Comparison of ENCODE assay signal across 16 cellular contexts in genomic region chr17:17128476-17129075, GRCh38.
DNase-seq lines count a peak whose midpoint lies in the region; ATAC-seq and TF ChIP-seq lines count a peak whose summit lies in the region.
"Had no signal": no experiment of that assay in that cellular context is flagged by ENCODE, and none has a peak within 500 bp of the region (broad histone marks: within the 10 kb centered on the region; RNA-seq: fewer than 3 reads in every experiment).

No MANE protein-coding gene starts in this region.

- 79 to 81% (median 80%) methylated on average over 14 of the region's 14 CpGs for WGBS in psoas muscle, 3 donors

- DNase-seq in CD4-positive, CD25-positive, alpha-beta regulatory T cell, result no peak
- DNase-seq in GM23338 (ENCODE audit: low spot score), result no peak
- DNase-seq in dorsolateral prefrontal cortex, result peak in 1 of 10 donors; percentile 49
- peak in 1 of 2 donors; percentile 40 for DNase-seq in psoas muscle
- DNase-seq in GM19240 (ENCODE audit: insufficient read length, low spot score), result no peak
- no peak for DNase-seq in NCI-H2107 (lab: John Stamatoyannopoulos, UW)
- DNase-seq: activated CD4-positive, alpha-beta T cell treated with anti-CD3 and anti-CD28 coated beads, Interleukin-2, amount 10 ng/mL, durations not matched to agents 24 days and 14 days; activated naive CD4-positive, alpha-beta T cell; activated T-cell treated with anti-CD3 and anti-CD28 coated beads for 4 hours; anterior cingulate cortex; DND-41; MG63; SHP77 treated with DMSO at 0.1 percent for 48 hours; testis had no signal

- no peak overlapping the region for H3K4me3 Mint-ChIP-seq in CD4-positive, CD25-positive, alpha-beta regulatory T cell
- no peak overlapping the region for H3K4me3 Mint-ChIP-seq in GM23338
- H3K4me3 Mint-ChIP-seq: activated CD4-positive, alpha-beta T cell treated with anti-CD3 and anti-CD28 coated beads, Interleukin-2, amount 10 ng/mL, durations not matched to agents 24 days and 14 days had no signal

- peaks cover 6% of the 10 kb centered on the region for H3K79me2 ChIP-seq in GM23338 (replicated peaks; ENCODE audit: insufficient read depth)

- no peak overlapping the region for H3K4me3 ChIP-seq in CD4-positive, CD25-positive, alpha-beta regulatory T cell (ENCODE audit: low read depth, low read length)
- H3K4me3 ChIP-seq in GM23338 (no peak overlapping the region), dorsolateral prefrontal cortex (no peak overlapping the region), psoas muscle (no peak overlapping the region)
- H3K4me3 ChIP-seq: heart left ventricle, MG63, testis had no signal

- H3K27me3 Mint-ChIP-seq in CD4-positive, CD25-positive, alpha-beta regulatory T cell, result no peaks in the 10 kb centered on the region
- H3K27me3 Mint-ChIP-seq in GM23338 (ENCODE audit: insufficient read depth, low read depth, poor library complexity), result peaks cover 5% of the 10 kb centered on the region
- H3K27me3 Mint-ChIP-seq: activated CD4-positive, alpha-beta T cell treated with anti-CD3 and anti-CD28 coated beads, Interleukin-2, amount 10 ng/mL, durations not matched to agents 24 days and 14 days had no signal

- intact Hi-C loops in dorsolateral prefrontal cortex (cut with DNase I) (no loop called here), psoas muscle (cut with DNase I) (loop anchor here in 1 of 2 donors (10.0 kb wide), 1 partner anchor 124 kb away; no protein-coding TSS in a partner anchor)

- no peak for TF ChIP-seq CTCF in GM23338 (conservative IDR thresholded peaks at IDR 0.05; ENCODE audit: low read depth in 2 of 2)
- no peak for TF ChIP-seq CTCF in dorsolateral prefrontal cortex (IDR thresholded peaks at IDR 0.05 in 54 of 56, conservative IDR thresholded peaks at IDR 0.05 in 2 of 56; ENCODE audit: low read depth in 1 of 56, partially characterized antibody in 56 of 56)
- TF ChIP-seq CTCF in psoas muscle (IDR thresholded peaks at IDR 0.05), result no peak

- H2AFZ ChIP-seq in GM23338, result no peak overlapping the region

- peaks cover 10 to 39% (median 25%) of the 10 kb centered on the region in 4 donors for H3K4me1 Mint-ChIP-seq in CD4-positive, CD25-positive, alpha-beta regulatory T cell
- H3K4me1 Mint-ChIP-seq in GM23338, result peaks cover 13% of the 10 kb centered on the region

- ATAC-seq in CD4-positive, CD25-positive, alpha-beta regulatory T cell (ENCODE audit: low read depth in 2 of 2), result no peak
- ATAC-seq in GM23338, result no peak
- ATAC-seq in psoas muscle, result no peak
- ATAC-seq in activated CD4-positive, CD25-positive, alpha-beta regulatory T cell treated with anti-CD3 and anti-CD28 coated beads, Interleukin-2, amount 50 U/mL, for 24 hours, result no peak
- ATAC-seq: heart left ventricle had no signal

- H3K9me3 ChIP-seq in CD4-positive, CD25-positive, alpha-beta regulatory T cell (ENCODE audit: control insufficient read depth in 2 of 2, low read length in 2 of 2), result no peaks in the 10 kb centered on the region
- no peaks in the 10 kb centered on the region for H3K9me3 ChIP-seq in psoas muscle
- H3K9me3 ChIP-seq: heart left ventricle, MG63, testis had no signal

- no peaks in the 10 kb centered on the region for H3F3A ChIP-seq in GM23338 (replicated peaks; ENCODE audit: low read depth)

- no peaks in the 10 kb centered on the region for H3K9me2 ChIP-seq in GM23338 (ENCODE audit: insufficient read depth)

- H3K27me3 ChIP-seq in CD4-positive, CD25-positive, alpha-beta regulatory T cell (ENCODE audit: control insufficient read depth, insufficient read depth, low read length), result no peaks in the 10 kb centered on the region
- H3K27me3 ChIP-seq in GM23338 (ENCODE audit: insufficient read depth) (no peaks in the 10 kb centered on the region), dorsolateral prefrontal cortex (no peaks in the 10 kb centered on the region), psoas muscle (ENCODE audit: insufficient read depth in 3 of 3, low read length in 2 of 3) (no peaks in the 10 kb centered on the region)
- H3K27me3 ChIP-seq: heart left ventricle, MG63, testis had no signal

- no peak overlapping the region for H3K4me2 ChIP-seq in GM23338

- peaks cover 50% of the 10 kb centered on the region for H3K36me3 ChIP-seq in CD4-positive, CD25-positive, alpha-beta regulatory T cell (ENCODE audit: control insufficient read depth, insufficient read depth, low read length)
- H3K36me3 ChIP-seq in GM23338 (ENCODE audit: insufficient read depth) (no peaks in the 10 kb centered on the region), psoas muscle (ENCODE audit: insufficient read depth in 1 of 2, low read depth in 1 of 2) (peaks cover 6 to 52% of the 10 kb centered on the region in 2 donors)

- peaks cover 4% of the 10 kb centered on the region; the same call in 1 of the 2 replicates for H4K20me1 ChIP-seq in GM23338 (replicated peaks; ENCODE audit: insufficient read depth)

- H3K9me3 Mint-ChIP-seq in CD4-positive, CD25-positive, alpha-beta regulatory T cell, result no peaks in the 10 kb centered on the region
- no peaks in the 10 kb centered on the region for H3K9me3 Mint-ChIP-seq in GM23338
- H3K9me3 Mint-ChIP-seq: activated CD4-positive, alpha-beta T cell treated with anti-CD3 and anti-CD28 coated beads, Interleukin-2, amount 10 ng/mL, durations not matched to agents 24 days and 14 days had no signal

- H3K27ac ChIP-seq in CD4-positive, CD25-positive, alpha-beta regulatory T cell (ENCODE audit: insufficient read depth, low read length, poor library complexity, severe bottlenecking), result no peak overlapping the region
- H3K27ac ChIP-seq in GM23338 (ENCODE audit: low read depth) (no peak overlapping the region), dorsolateral prefrontal cortex (peak overlapping the region in 32 of 59 donors; percentile 1 to 87 (median 56)), psoas muscle (peak overlapping the region; percentile 53)
- H3K27ac ChIP-seq: heart left ventricle, testis had no signal

- peak overlapping the region in 2 of 3 donors; percentile 15 to 59 for H3K27ac Mint-ChIP-seq in CD4-positive, CD25-positive, alpha-beta regulatory T cell
- 0 out of 2 replicates have a peak overlapping the region, but pooled peaks have one; percentile 0 for H3K27ac Mint-ChIP-seq in GM23338
- H3K27ac Mint-ChIP-seq: activated CD4-positive, alpha-beta T cell treated with anti-CD3 and anti-CD28 coated beads, Interleukin-2, amount 10 ng/mL, durations not matched to agents 24 days and 14 days had no signal

- H3K36me3 Mint-ChIP-seq in CD4-positive, CD25-positive, alpha-beta regulatory T cell, result peaks cover 9% of the 10 kb centered on the region
- H3K36me3 Mint-ChIP-seq in GM23338 (ENCODE audit: low read depth), result peaks cover 5% of the 10 kb centered on the region; the same call in 1 of the 3 replicates

- H3K4me1 ChIP-seq in CD4-positive, CD25-positive, alpha-beta regulatory T cell (ENCODE audit: control insufficient read depth, insufficient read depth, low read length, poor library complexity, severe bottlenecking), result peaks cover 30% of the 10 kb centered on the region
- H3K4me1 ChIP-seq in GM23338 (ENCODE audit: insufficient read depth), result no peaks in the 10 kb centered on the region
- H3K4me1 ChIP-seq in psoas muscle, result peaks cover 64% of the 10 kb centered on the region

TF ChIP-seq in GM23338, 12 proteins besides CTCF, POLR2A, EP300 and RAD21 (continues in another document):
- TF ChIP-seq REST (IDR thresholded peaks at IDR 0.05; ENCODE audit: unreplicated experiment) (no peak), CREB1 (CRISPR knock-in tag; IDR thresholded peaks at IDR 0.05; ENCODE audit: low read depth) (no peak)
- TF ChIP-seq, protein P1, sequence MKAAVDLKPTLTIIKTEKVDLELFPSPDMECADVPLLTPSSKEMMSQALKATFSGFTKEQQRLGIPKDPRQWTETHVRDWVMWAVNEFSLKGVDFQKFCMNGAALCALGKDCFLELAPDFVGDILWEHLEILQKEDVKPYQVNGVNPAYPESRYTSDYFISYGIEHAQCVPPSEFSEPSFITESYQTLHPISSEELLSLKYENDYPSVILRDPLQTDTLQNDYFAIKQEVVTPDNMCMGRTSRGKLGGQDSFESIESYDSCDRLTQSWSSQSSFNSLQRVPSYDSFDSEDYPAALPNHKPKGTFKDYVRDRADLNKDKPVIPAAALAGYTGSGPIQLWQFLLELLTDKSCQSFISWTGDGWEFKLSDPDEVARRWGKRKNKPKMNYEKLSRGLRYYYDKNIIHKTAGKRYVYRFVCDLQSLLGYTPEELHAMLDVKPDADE (IDR thresholded peaks at IDR 0.05), result no peak

Comparison
In these comparisons a context has a peak if more than half of its experiments do, and no peak if none do; other contexts are left out.
1. H3K27ac ChIP-seq: peak in dorsolateral prefrontal cortex (32 of 59) and psoas muscle (single experiment); none in CD4-positive, CD25-positive, alpha-beta regulatory T cell (single experiment) and GM23338 (single experiment).